Comparison of ENCODE assay signal across 7 cellular contexts in genomic region chr16:66925322-66925840, GRCh38. TPM values are rescaled to one million over a fixed set of nuclear protein-coding genes. Genes with fewer than 3 reads are reported as not detected.
DNase-seq lines count a peak whose midpoint lies in the region; ATAC-seq and TF ChIP-seq lines count a peak whose summit lies in the region.

TSS of gene RRAD (minus strand) at chr16:66925535. CDS start at chr16:66925179, 356 bp downstream.

- H3K79me2 ChIP-seq in trophoblast cell (ENCODE audit: control insufficient read depth, insufficient read depth, low read length, poor library complexity) (no peaks in the 10 kb centered on the region), Karpas-422 (ENCODE audit: low read length) (no peaks in the 10 kb centered on the region)

- H2BK120ac ChIP-seq in trophoblast cell (ENCODE audit: insufficient read depth, low read length, poor library complexity): no peak within 1 kb of the TSS

- H3K27ac ChIP-seq in trophoblast cell (ENCODE audit: low read depth, low read length) (no peak within 1 kb of the TSS), Karpas-422 (ENCODE audit: low read length) (no peak within 1 kb of the TSS)

- peaks cover 32% of the 10 kb centered on the region for H3K27me3 ChIP-seq in trophoblast cell (ENCODE audit: insufficient read depth, low read length)
- no peaks in the 10 kb centered on the region for H3K27me3 ChIP-seq in Karpas-422 (ENCODE audit: low read length)

- H3K4me2 ChIP-seq in trophoblast cell (ENCODE audit: low read length): peak within 1 kb of the TSS; percentile 38
- no peak within 1 kb of the TSS for H3K4me2 ChIP-seq in Karpas-422 (ENCODE audit: low read depth, low read length, poor library complexity, severe bottlenecking)

- H3K23ac ChIP-seq in trophoblast cell (ENCODE audit: low read length): no peak within 1 kb of the TSS

- no peak within 1 kb of the TSS for H3K14ac ChIP-seq in trophoblast cell (ENCODE audit: low read length)

- H4K12ac ChIP-seq in trophoblast cell (ENCODE audit: low read depth, low read length): no peak within 1 kb of the TSS

- no peak within 1 kb of the TSS for H3K4ac ChIP-seq in trophoblast cell (ENCODE audit: low read depth, low read length)

- H2BK12ac ChIP-seq in trophoblast cell (ENCODE audit: low read length): no peak within 1 kb of the TSS

- TF ChIP-seq CTCF in WI38 (IDR thresholded peaks at IDR 0.05; ENCODE audit: low read depth, low read length): no peak

- H3K9me3 ChIP-seq in trophoblast cell (ENCODE audit: insufficient read depth, low read depth, low read length) (peaks cover 4% of the 10 kb centered on the region), Karpas-422 (ENCODE audit: low read length) (no peaks in the 10 kb centered on the region)

- peak within 1 kb of the TSS; percentile 61 for H3K4me3 ChIP-seq in WI38 (ENCODE audit: low read depth, low read length)
- no peak within 1 kb of the TSS for H3K4me3 ChIP-seq in trophoblast cell (ENCODE audit: low read depth, low read length)
- H3K4me3 ChIP-seq in Karpas-422 (ENCODE audit: low read length): no peak within 1 kb of the TSS

- WGBS in trophoblast cell (ENCODE audit: extremely low coverage, insufficient coverage, insufficient read length): no CpG with 5 or more reads among the region's 42 CpGs

- peaks cover 8 to 12% of the 10 kb centered on the region in 2 experiments for H3K4me1 ChIP-seq in trophoblast cell (ENCODE audit: control insufficient read depth in 1 of 2, insufficient read depth in 2 of 2, low read length in 2 of 2)
- H3K4me1 ChIP-seq in Karpas-422 (ENCODE audit: low read length): peaks cover 8% of the 10 kb centered on the region

- no peak within 1 kb of the TSS for H4K8ac ChIP-seq in trophoblast cell (ENCODE audit: low read depth, low read length)

- H3K9ac ChIP-seq in trophoblast cell (ENCODE audit: low read length) (no peak within 1 kb of the TSS), Karpas-422 (ENCODE audit: low read length) (no peak within 1 kb of the TSS)

- no peak within 1 kb of the TSS for H2BK5ac ChIP-seq in trophoblast cell (ENCODE audit: low read depth, low read length, poor library complexity)

- H2AFZ ChIP-seq in trophoblast cell (ENCODE audit: insufficient read depth, low read length, poor library complexity) (no peak within 1 kb of the TSS), Karpas-422 (ENCODE audit: low read length) (no peak within 1 kb of the TSS)

- H3K79me1 ChIP-seq in trophoblast cell (ENCODE audit: low read length): no peaks in the 10 kb centered on the region

- H4K91ac ChIP-seq in trophoblast cell (ENCODE audit: low read depth, low read length): no peak within 1 kb of the TSS

- no peaks in the 10 kb centered on the region for H3K9me2 ChIP-seq in Karpas-422 (replicated peaks; ENCODE audit: insufficient read depth, low read length)

- H2AK5ac ChIP-seq in trophoblast cell (ENCODE audit: low read length): no peak within 1 kb of the TSS

- H3K36me3 ChIP-seq in trophoblast cell (ENCODE audit: control insufficient read depth in 1 of 2, insufficient read depth in 2 of 2, low read length in 2 of 2) (no peaks in the 10 kb centered on the region), Karpas-422 (ENCODE audit: insufficient read depth, low read length) (no peaks in the 10 kb centered on the region)

- H3K18ac ChIP-seq in trophoblast cell (ENCODE audit: low read length): no peak within 1 kb of the TSS

- DNase-seq in glomerular visceral epithelial cell (ENCODE audit: extremely low spot score) (peak; percentile 93), trophoblast cell (peak; percentile 83 to 90), GM19238 (ENCODE audit: insufficient read length, low spot score) (no peak), Karpas-422 (no peak), NCI-H2029 treated with DMSO at 0.1 percent for 48 hours (lab: John Stamatoyannopoulos, UW) (no peak)

- H4K20me1 ChIP-seq in Karpas-422 (ENCODE audit: insufficient read depth, low read depth, low read length): no peaks in the 10 kb centered on the region

- peak; percentile 21 for ATAC-seq in GM19351 (IDR thresholded peaks at IDR 0.05; ENCODE audit: unreplicated experiment)

RNA-seq across cellular contexts. Expression of gene RRAD, which starts in this region (rescaled TPM):
- 0.94 and 0.96 TPM in 2 replicates for polyA plus RNA-seq in trophoblast cell (2013)
- not detected in 2 replicates for total RNA-seq in Karpas-422 (2014; rRNA removed; shearing (Covaris generic); ENCODE audit: low replicate concordance)

Comparison
In these comparisons a context has a peak if more than half of its experiments do, and no peak if none do; other contexts are left out.
1. DNase-seq: peak in glomerular visceral epithelial cell (single experiment) and trophoblast cell (2 of 2); none in GM19238 (single experiment), Karpas-422 (single experiment) and NCI-H2029 treated with DMSO at 0.1 percent for 48 hours (single experiment).